ENCODE assay signal across 11 cellular contexts in the genomic region with DNA sequence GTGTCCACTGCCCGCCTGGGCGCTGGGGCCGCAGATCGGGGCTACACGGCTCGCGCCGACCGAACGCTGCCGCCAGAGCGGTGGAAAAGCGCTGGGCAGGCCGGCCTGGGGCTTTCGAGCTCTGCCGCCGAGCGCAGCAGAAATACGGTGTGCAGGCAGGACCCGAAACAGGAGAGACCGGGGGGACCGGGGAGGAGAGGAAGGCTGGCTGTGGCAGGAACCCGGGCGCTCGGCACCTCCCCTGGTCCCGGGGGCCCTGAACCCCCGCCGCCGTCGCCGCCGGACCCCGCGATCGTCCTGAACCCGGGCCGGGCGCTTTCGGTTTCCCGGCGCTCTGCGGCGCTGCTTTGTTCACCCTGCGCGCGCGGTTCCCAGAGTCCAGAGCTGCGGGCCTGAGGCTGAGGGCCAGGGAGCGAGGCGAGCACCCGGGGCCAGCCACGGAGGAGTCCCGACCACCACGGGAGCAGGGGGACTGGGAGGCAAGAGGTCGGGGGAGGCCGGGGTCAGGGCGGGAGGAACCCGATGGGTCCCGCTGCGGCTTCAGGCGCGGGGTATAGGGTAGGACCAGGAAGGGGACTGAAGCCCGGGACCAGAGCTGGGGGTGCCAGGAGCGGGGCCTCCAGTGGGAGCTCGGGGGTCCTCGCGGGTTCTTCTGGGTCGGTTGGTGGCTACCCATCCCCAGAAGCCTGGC. TPM values are rescaled to one million over a fixed set of nuclear protein-coding genes. Genes with fewer than 3 reads are reported as not detected.
DNase-seq lines count a peak whose midpoint lies in the region; ATAC-seq, FAIRE-seq and TF ChIP-seq lines count a peak whose summit lies in the region.
"Had no signal": no experiment of that assay in that cellular context is flagged by ENCODE, and none has a peak within 500 bp of the region (broad histone marks: within the 10 kb centered on the region; RNA-seq: fewer than 3 reads in every experiment).

No MANE protein-coding gene starts in this region.

- no peak overlapping the region for H2BK12ac ChIP-seq in H1 (ENCODE audit: low read depth, low read length)

- H3K4me2 ChIP-seq in H1 (ENCODE audit: insufficient read depth in 1 of 2, low read depth in 2 of 2, low read length in 2 of 2), result peak overlapping the region; percentile 78 to 79

- H3K4me3 ChIP-seq in H1 (ENCODE audit: extremely low read depth in 1 of 4, insufficient read depth in 2 of 4, low read depth in 3 of 4, low read length in 4 of 4), result peak overlapping the region; percentile 38 to 62 (median 40)
- peak overlapping the region; percentile 39 for H3K4me3 ChIP-seq in lower leg skin (ENCODE audit: low read depth, poor library complexity, severe bottlenecking)
- H3K4me3 ChIP-seq in tibial artery, result peak overlapping the region; percentile 45 to 57

- H3K79me1 ChIP-seq in H1 (ENCODE audit: low read depth, low read length), result no peaks in the 10 kb centered on the region

- WGBS in H1 (ENCODE audit: extremely low coverage in 1 of 2, insufficient coverage in 1 of 2, insufficient read length in 1 of 2, insufficient replicate concordance in 2 of 2, low coverage in 1 of 2, low lambda C conversion rate in 2 of 2, missing lambda C conversion rate in 1 of 2), 2 experiments, result 4% methylated on average over 56 of the region's 68 CpGs; no CpG with 5 or more reads in 1 of the 2 experiments
- 0 to 3% methylated on average over 19 to 33 of the region's 68 CpGs for WGBS in lower leg skin, 2 donors

- H3K14ac ChIP-seq in H1 (ENCODE audit: insufficient read length), result no peak overlapping the region

- H3K36me3 ChIP-seq in H1 (ENCODE audit: control insufficient read depth in 2 of 4, insufficient read depth in 4 of 4, low read length in 3 of 4), result peaks cover 0 to 13% (median under 1%) of the 10 kb centered on the region in 4 experiments; a peak in 3 of 8 replicates
- no peaks in the 10 kb centered on the region for H3K36me3 ChIP-seq in tibial artery

- no peak overlapping the region for H3K23ac ChIP-seq in H1 (ENCODE audit: insufficient read length)

- no peak overlapping the region for H2BK5ac ChIP-seq in H1 (ENCODE audit: low read depth, low read length)

- no peak overlapping the region for H2AK5ac ChIP-seq in H1 (ENCODE audit: low read depth, low read length)

- CTCF ChIA-PET in H1 (lab: Charles Lee; ENCODE audit: partially characterized antibody), result interaction anchor here (0.6 to 1.3 kb wide), 2 partner anchors 50 to 508 kb away, joined by 3 read pairs; no protein-coding TSS in a partner anchor

- no peak overlapping the region for H3K4ac ChIP-seq in H1 (replicated peaks; ENCODE audit: insufficient read length, low read depth, low read length)

- peak overlapping the region; percentile 71 for H4K8ac ChIP-seq in H1 (ENCODE audit: extremely low read depth, insufficient read depth, low read length)

- no peak overlapping the region for H4K5ac ChIP-seq in H1 (ENCODE audit: insufficient read length, low read depth, low read length)

- H2AFZ ChIP-seq in H1 (ENCODE audit: low read length), result 0 out of 2 replicates have a peak overlapping the region, but pooled peaks have one; percentile 46

- no peak overlapping the region for H2BK20ac ChIP-seq in H1 (ENCODE audit: low read length)

- TF ChIP-seq EP300 in H1 (IDR thresholded peaks at IDR 0.05; ENCODE audit: borderline replicate concordance in 1 of 2, low read depth in 2 of 2, low read length in 2 of 2), result no peak

- H3K56ac ChIP-seq in H1 (replicated peaks; ENCODE audit: insufficient read length, low read depth, low read length), result no peak overlapping the region

- peaks cover 9% of the 10 kb centered on the region; the same call in 1 of the 2 replicates for H3K23me2 ChIP-seq in H1 (ENCODE audit: low read depth, low read length)

- intact Hi-C loops in lower leg skin (cut with DNase I; ENCODE audit: low total_unique reads) (no loop called here), tibial artery (cut with DNase I; ENCODE audit: low total_unique reads) (no loop called here)

- ATAC-seq in HG02610 (IDR thresholded peaks at IDR 0.05; ENCODE audit: unreplicated experiment), result no peak
- ATAC-seq: activated CD8-positive, alpha-beta T cell treated with anti-CD3 and anti-CD28 coated beads for 36 hours had no signal

- peak overlapping the region; percentile 12 for H4K91ac ChIP-seq in H1 (replicated peaks; ENCODE audit: insufficient read length, low read length)

- 0 out of 4 replicates have a peak, but pooled peaks cover 0 to 3% of the 10 kb centered on the region in 2 experiments for H3K79me2 ChIP-seq in H1 (ENCODE audit: control insufficient read depth in 1 of 2, insufficient read depth in 2 of 2, low read length in 2 of 2)

- TF ChIP-seq POLR2A in H1 (IDR thresholded peaks at IDR 0.05; ENCODE audit: control extremely low read depth in 1 of 2, low read depth in 2 of 2, low read length in 2 of 2), result no peak
- no peak for TF ChIP-seq POLR2A in lower leg skin (IDR thresholded peaks at IDR 0.05)

- no peaks in the 10 kb centered on the region for H3K9me3 ChIP-seq in H1 (ENCODE audit: insufficient read depth in 2 of 2, low read depth in 1 of 2, low read length in 1 of 2)
- no peaks in the 10 kb centered on the region for H3K9me3 ChIP-seq in tibial artery

- no peak overlapping the region for H2BK15ac ChIP-seq in H1 (ENCODE audit: low read length)

- TF ChIP-seq CTCF in H1 (IDR thresholded peaks at IDR 0.05; ENCODE audit: control extremely low read depth in 1 of 3, insufficient read depth in 1 of 3, low read depth in 1 of 3, low read length in 3 of 3) (no peak), lower leg skin (IDR thresholded peaks at IDR 0.05) (no peak), tibial artery (IDR thresholded peaks at IDR 0.05) (no peak)

- no peak overlapping the region for H2BK120ac ChIP-seq in H1 (replicated peaks; ENCODE audit: low read depth, low read length)

- peak; percentile 37 for DNase-seq in NCI-H1092 treated with DMSO at 0.1 percent for 48 hours (lab: John Stamatoyannopoulos, UW)
- peak in 1 of 2 experiments; percentile 79 for DNase-seq in H1 (ENCODE audit: low read depth in 1 of 2, low spot score in 2 of 2)
- peak in 1 of 2 donors; percentile 87 for DNase-seq in lower leg skin (ENCODE audit: low spot score in 2 of 2)
- peak in 1 of 2 donors; percentile 60 for DNase-seq in tibial artery
- no peak for DNase-seq in RPMI8226
- no peak for DNase-seq in activated naive CD4-positive, alpha-beta T cell treated with Interleukin-2 at 50 U/mL for 16 hours
- no peak for DNase-seq in NCI-H1930 (lab: John Stamatoyannopoulos, UW)
- DNase-seq: activated CD8-positive, alpha-beta T cell treated with anti-CD3 and anti-CD28 coated beads for 36 hours; NCI-H510A had no signal

- H3K27ac ChIP-seq in H1 (ENCODE audit: low read depth, low read length) (no peak overlapping the region), tibial artery (no peak overlapping the region)
- H3K27ac ChIP-seq: epithelial cell of prostate had no signal

- peaks cover 31 to 71% (median 64%) of the 10 kb centered on the region in 4 experiments for H3K27me3 ChIP-seq in H1 (replicated peaks in 1 of 4; ENCODE audit: control insufficient read depth in 3 of 4, extremely low read depth in 1 of 4, insufficient read depth in 3 of 4, low read length in 3 of 4)
- peaks cover 0 to 74% of the 10 kb centered on the region in 2 donors for H3K27me3 ChIP-seq in tibial artery

- POLR2A ChIA-PET in H1 (lab: Charles Lee; ENCODE audit: partially characterized antibody), result interaction anchor here (0.8 to 4.0 kb wide), 4 partner anchors 12 to 649 kb away, joined by 3 to 64 read pairs (median 4); a partner anchor contains a TSS

- no peak for FAIRE-seq in H1 (lab: Jason Lieb, UNC)

- peaks cover 3 to 31% (median 14%) of the 10 kb centered on the region in 4 experiments for H3K4me1 ChIP-seq in H1 (replicated peaks in 1 of 4; ENCODE audit: control insufficient read depth in 3 of 4, insufficient read depth in 4 of 4, low read length in 3 of 4)
- H3K4me1 ChIP-seq in tibial artery, result peaks cover 0 to 25% (median 17%) of the 10 kb centered on the region in 4 donors

- H3K9ac ChIP-seq in H1 (replicated peaks in 1 of 4; ENCODE audit: extremely low read depth in 1 of 4, low read depth in 3 of 4, low read length in 3 of 4), result no peak overlapping the region; a peak in 2 of 7 replicates

- H4K20me1 ChIP-seq in H1 (replicated peaks in 1 of 2; ENCODE audit: control insufficient read depth in 1 of 2, insufficient read depth in 2 of 2, low read length in 2 of 2), result peaks cover 8 to 16% of the 10 kb centered on the region in 2 experiments

- TF ChIP-seq RAD21 in H1 (IDR thresholded peaks at IDR 0.05 in 1 of 2, conservative IDR thresholded peaks at IDR 0.05 in 1 of 2; ENCODE audit: low read depth in 2 of 2, low read length in 2 of 2), result no peak

- peak overlapping the region; percentile 71 for H3K18ac ChIP-seq in H1 (ENCODE audit: extremely low read depth, low read length)

TF ChIP-seq in H1, 55 proteins besides CTCF, POLR2A, EP300 and RAD21 (continues in another document):
- no peak for TF ChIP-seq SP1 (IDR thresholded peaks at IDR 0.05; ENCODE audit: low read depth, low read length)
- no peak for TF ChIP-seq POLR2AphosphoS5 (IDR thresholded peaks at IDR 0.05; ENCODE audit: low read depth, low read length)
- no peak for TF ChIP-seq RXRA (IDR thresholded peaks at IDR 0.05; ENCODE audit: insufficient read depth, low read depth, low read length)
- TF ChIP-seq YY1 (IDR thresholded peaks at IDR 0.05; ENCODE audit: low read depth, low read length), result no peak
- peak; percentile 70 for TF ChIP-seq CTBP2 (IDR thresholded peaks at IDR 0.05; ENCODE audit: borderline replicate concordance, insufficient read depth, insufficient read length, low read length)
- TF ChIP-seq, protein P1, sequence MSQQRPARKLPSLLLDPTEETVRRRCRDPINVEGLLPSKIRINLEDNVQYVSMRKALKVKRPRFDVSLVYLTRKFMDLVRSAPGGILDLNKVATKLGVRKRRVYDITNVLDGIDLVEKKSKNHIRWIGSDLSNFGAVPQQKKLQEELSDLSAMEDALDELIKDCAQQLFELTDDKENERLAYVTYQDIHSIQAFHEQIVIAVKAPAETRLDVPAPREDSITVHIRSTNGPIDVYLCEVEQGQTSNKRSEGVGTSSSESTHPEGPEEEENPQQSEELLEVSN (IDR thresholded peaks at IDR 0.05), result no peak
- TF ChIP-seq KDM4A (IDR thresholded peaks at IDR 0.05; ENCODE audit: low read depth, low read length, severe bottlenecking), result peak; percentile 64
- peak; percentile 64 for TF ChIP-seq SUZ12 (IDR thresholded peaks at IDR 0.05; ENCODE audit: low read length)
- TF ChIP-seq TAF1 (IDR thresholded peaks at IDR 0.05; ENCODE audit: low read depth, low read length), result no peak

RNA-seq across cellular contexts. Expression of a gene that starts 12.0 kb away (rescaled TPM):
- total RNA-seq in H1 (2021; fragmentation: NEBNext Ultra II Directional; extraction: Animal tissue kit (Norgen Biotek cat#: 25700)), result 40.4 and 47.5 TPM in 2 replicates
- 23.4 and 39.6 TPM in 2 replicates for polyA plus RNA-seq in H1 (2011; rRNA removed)
- polyA plus RNA-seq in H1 (2011; cell fraction: cytosol; rRNA removed), result 51.8 TPM
- polyA plus RNA-seq in H1 (2011; cell fraction: nucleus; rRNA removed), result 75.4 TPM
- 32.1 to 35.9 TPM (median 35.0 TPM) in 4 replicates for polyA plus RNA-seq in H1 (2012, experiment 1 of 2)
- 16.8 TPM for polyA plus RNA-seq in H1 (2012, experiment 2 of 2)
- 9.2 TPM for polyA plus RNA-seq in H1 (2013, experiment 1 of 2)
- polyA plus RNA-seq in H1 (2013, experiment 2 of 2), result 8.2 TPM
- polyA minus RNA-seq in H1 (2011; rRNA and poly(A)+ RNA removed), result 7.6 and 12.7 TPM in 2 replicates
- 44.1 TPM for polyA minus RNA-seq in H1 (2011; cell fraction: cytosol; rRNA and poly(A)+ RNA removed)
- 57.0 TPM for polyA minus RNA-seq in H1 (2011; cell fraction: nucleus; rRNA and poly(A)+ RNA removed)
- 10 to 100 TPM; 31.6 to 70.2 (median 48.9) TPM for total RNA-seq in lower leg skin
- total RNA-seq: activated CD8-positive, alpha-beta T cell treated with anti-CD3 and anti-CD28 coated beads for 36 hours had no signal
